18 cellular contexts compared by ENCODE assay signal in genomic region chr17:72244942-72245341, GRCh38.
DNase-seq lines count a peak whose midpoint lies in the region; ATAC-seq and TF ChIP-seq lines count a peak whose summit lies in the region.
"Had no signal": no experiment of that assay in that cellular context is flagged by ENCODE, and none has a peak within 500 bp of the region (broad histone marks: within the 10 kb centered on the region; RNA-seq: fewer than 3 reads in every experiment).

No MANE protein-coding gene starts in this region.

- H3K9me3 ChIP-seq in right atrium auricular region (peaks cover 0 to 14% of the 10 kb centered on the region in 2 donors), gastrocnemius medialis (peaks cover 0 to 4% (median 0%) of the 10 kb centered on the region in 3 donors)
- H3K9me3 ChIP-seq: BE2C had no signal

- ATAC-seq in Right ventricle myocardium inferior (peak; percentile 54), gastrocnemius medialis (no peak), GM21576 (IDR thresholded peaks at IDR 0.05; ENCODE audit: unreplicated experiment) (no peak)
- ATAC-seq: GM12878, GM23338, K562 had no signal

- no peak for TF ChIP-seq POLR2A in gastrocnemius medialis (IDR thresholded peaks at IDR 0.05)

- H3K27me3 ChIP-seq in right atrium auricular region (no peaks in the 10 kb centered on the region), gastrocnemius medialis (no peaks in the 10 kb centered on the region)
- H3K27me3 ChIP-seq: BE2C had no signal

- no peak overlapping the region for H3K4me3 ChIP-seq in right atrium auricular region
- H3K4me3 ChIP-seq in gastrocnemius medialis = no peak overlapping the region
- H3K4me3 ChIP-seq: GM12878, GM23338, K562 had no signal

- intact Hi-C loops in Right ventricle myocardium inferior (cut with DNase I) (no loop called here), gastrocnemius medialis (cut with DNase I; ENCODE audit: low total_unique reads) (no loop called here)

- in situ Hi-C loops in gastrocnemius medialis (cut with MboI; ENCODE audit: low sequenced_read_pairs in 4 of 4) = no loop called here

- DNase-seq in Right ventricle myocardium inferior (ENCODE audit: missing footprints) (no peak), right atrium auricular region (ENCODE audit: low spot score) (no peak), astrocyte of the hippocampus (ENCODE audit: low read depth, low spot score) (peak; percentile 20), fibroblast of peridontal ligament (ENCODE audit: extremely low read depth) (peak; percentile 45), cortex of kidney (lab: John Stamatoyannopoulos, UW) (no peak), gastrocnemius medialis (no peak)
- DNase-seq: BE2C; CD4-positive, CD25-positive, alpha-beta regulatory T cell; COR-L47; NCI-H1436; NCI-H2029; NCI-H345; NCI-H524 treated with DMSO at 0.1 percent for 48 hours had no signal

- no peaks in the 10 kb centered on the region for H3K4me1 ChIP-seq in right atrium auricular region
- no peaks in the 10 kb centered on the region for H3K4me1 ChIP-seq in gastrocnemius medialis
- H3K4me1 ChIP-seq: BE2C had no signal

- H3K36me3 ChIP-seq in right atrium auricular region = no peaks in the 10 kb centered on the region
- H3K36me3 ChIP-seq in gastrocnemius medialis = no peaks in the 10 kb centered on the region
- H3K36me3 ChIP-seq: BE2C had no signal

- H3K27ac ChIP-seq in right atrium auricular region = no peak overlapping the region
- H3K27ac ChIP-seq in gastrocnemius medialis = no peak overlapping the region
- H3K27ac ChIP-seq: RWPE1 had no signal

- TF ChIP-seq CTCF in right atrium auricular region (IDR thresholded peaks at IDR 0.05) (no peak), gastrocnemius medialis (IDR thresholded peaks at IDR 0.05 in 4 of 5, conservative IDR thresholded peaks at IDR 0.05 in 1 of 5) (no peak)

Comparison
In these comparisons a context has a peak if more than half of its experiments do, and no peak if none do; other contexts are left out.
1. DNase-seq: peak in astrocyte of the hippocampus (single experiment) and fibroblast of peridontal ligament (single experiment); none in Right ventricle myocardium inferior (single experiment), right atrium auricular region (single experiment), cortex of kidney (single experiment) and gastrocnemius medialis (0 of 2).